ENCODE assay signal across 13 cellular contexts in genomic region chr7:1716263-1717094, GRCh38. TPM values are rescaled to one million over a fixed set of nuclear protein-coding genes. Genes with fewer than 3 reads are reported as not detected.
A peak's percentile ranks its signal among the peaks of the same experiment; 100 is the strongest.
DNase-seq lines count a peak whose midpoint lies in the region; ATAC-seq and TF ChIP-seq lines count a peak whose summit lies in the region.
"Had no signal": no experiment of that assay in that cellular context is flagged by ENCODE, and none has a peak within 500 bp of the region (broad histone marks: within the 10 kb centered on the region; RNA-seq: fewer than 3 reads in every experiment).

No MANE protein-coding gene starts in this region.

- H3K27me3 ChIP-seq in right atrium auricular region = no peaks in the 10 kb centered on the region

- H3K36me3 Mint-ChIP-seq in stimulated activated memory B cell treated with anti-CD40 and anti-IgM and Interleukin-4, amounts not matched to agents 10 μg/mL and 1 μg/mL and 100 μg/mL, for 72 hours = peaks cover 4% of the 10 kb centered on the region
- H3K36me3 Mint-ChIP-seq: activated naive CD4-positive, alpha-beta T cell treated with anti-CD3 and anti-CD28 coated beads, Interleukin-2, amount 10 ng/mL, durations not matched to agents 7 days and 5 days had no signal

- H3K27ac Mint-ChIP-seq in stimulated activated memory B cell treated with anti-CD40 and anti-IgM and Interleukin-4, amounts not matched to agents 10 μg/mL and 1 μg/mL and 100 μg/mL, for 72 hours = no peak overlapping the region
- H3K27ac Mint-ChIP-seq: activated naive CD4-positive, alpha-beta T cell treated with anti-CD3 and anti-CD28 coated beads, Interleukin-2, amount 10 ng/mL, durations not matched to agents 7 days and 5 days had no signal

- peaks cover 6% of the 10 kb centered on the region for H3K4me1 Mint-ChIP-seq in stimulated activated memory B cell treated with anti-CD40 and anti-IgM and Interleukin-4, amounts not matched to agents 10 μg/mL and 1 μg/mL and 100 μg/mL, for 72 hours
- H3K4me1 Mint-ChIP-seq: activated naive CD4-positive, alpha-beta T cell treated with anti-CD3 and anti-CD28 coated beads, Interleukin-2, amount 10 ng/mL, durations not matched to agents 7 days and 5 days had no signal

- peaks cover 3% of the 10 kb centered on the region for H3K9me3 Mint-ChIP-seq in stimulated activated memory B cell treated with anti-CD40 and anti-IgM and Interleukin-4, amounts not matched to agents 10 μg/mL and 1 μg/mL and 100 μg/mL, for 72 hours
- H3K9me3 Mint-ChIP-seq: activated naive CD4-positive, alpha-beta T cell treated with anti-CD3 and anti-CD28 coated beads, Interleukin-2, amount 10 ng/mL, durations not matched to agents 7 days and 5 days had no signal

- peaks cover 0 to 60% of the 10 kb centered on the region in 2 donors for H3K4me1 ChIP-seq in right atrium auricular region

- H3K27me3 Mint-ChIP-seq in stimulated activated memory B cell treated with anti-CD40 and anti-IgM and Interleukin-4, amounts not matched to agents 10 μg/mL and 1 μg/mL and 100 μg/mL, for 72 hours = peaks cover 48% of the 10 kb centered on the region

- no peaks in the 10 kb centered on the region for H3K9me3 ChIP-seq in right atrium auricular region

- H3K36me3 ChIP-seq in right atrium auricular region = no peaks in the 10 kb centered on the region

- intact Hi-C loops in left cardiac atrium (cut with DNase I) = no loop called here

- DNase-seq in left cardiac atrium (peak; percentile 20), right atrium auricular region (ENCODE audit: low spot score) (no peak), choroid plexus epithelial cell (ENCODE audit: low read depth) (peak; percentile 30), retina (peak; percentile 66), GM10266 (ENCODE audit: extremely low spot score) (no peak)
- DNase-seq: activated CD4-positive, CD25-positive, alpha-beta regulatory T cell treated with anti-CD3 and anti-CD28 coated beads, Interleukin-2, amount 50 U/mL, for 72 hours; activated naive CD4-positive, alpha-beta T cell treated with anti-CD3 and anti-CD28 coated beads, Interleukin-2, amount 10 ng/mL, durations not matched to agents 7 days and 5 days; AML-193; NCI-H1436 had no signal

- H3K27ac ChIP-seq in right atrium auricular region = no peak overlapping the region
- H3K27ac ChIP-seq: skin epidermis had no signal

- TF ChIP-seq CTCF in right atrium auricular region (IDR thresholded peaks at IDR 0.05) (no peak), choroid plexus epithelial cell (conservative IDR thresholded peaks at IDR 0.05; ENCODE audit: low read depth, low read length) (no peak), GM10266 (IDR thresholded peaks at IDR 0.05; ENCODE audit: control insufficient read depth, insufficient read depth, low read depth, missing control alignments) (no peak)

- H3K4me3 Mint-ChIP-seq in stimulated activated memory B cell treated with anti-CD40 and anti-IgM and Interleukin-4, amounts not matched to agents 10 μg/mL and 1 μg/mL and 100 μg/mL, for 72 hours = no peak overlapping the region
- H3K4me3 Mint-ChIP-seq: activated naive CD4-positive, alpha-beta T cell treated with anti-CD3 and anti-CD28 coated beads, Interleukin-2, amount 10 ng/mL, durations not matched to agents 7 days and 5 days had no signal

- peak in 1 of 2 donors; percentile 10 for ATAC-seq in left cardiac atrium
- no peak for ATAC-seq in GM21390 (IDR thresholded peaks at IDR 0.05; ENCODE audit: unreplicated experiment)
- ATAC-seq in stimulated activated memory B cell treated with anti-CD40 and anti-IgM and Interleukin-4, amounts not matched to agents 10 μg/mL and 1 μg/mL and 100 μg/mL, for 72 hours = no peak

- H3K4me3 ChIP-seq in right atrium auricular region (no peak overlapping the region), choroid plexus epithelial cell (ENCODE audit: low read depth, low read length) (no peak overlapping the region)
- H3K4me3 ChIP-seq: skin epidermis had no signal

TF ChIP-seq in PFSK-1, 5 proteins besides CTCF, POLR2A, EP300 and RAD21:
- no peak for TF ChIP-seq SIN3A (IDR thresholded peaks at IDR 0.05; ENCODE audit: borderline replicate concordance, insufficient read depth, low read length)
- TF ChIP-seq FOXP2 (optimal IDR thresholded peaks at IDR 0.05; ENCODE audit: borderline replicate concordance, extremely low read depth, extremely low read length, insufficient read depth) = peak; percentile 90

RNA-seq across cellular contexts. Expression of gene ELFN1, which starts 46.4 kb away (rescaled TPM):
- total RNA-seq in left cardiac atrium (1 to 10 TPM; 6.0 to 9.5 TPM), right atrium auricular region (10 to 100 TPM in 1 of 2 donors, 1 to 10 TPM in 1; 6.5 to 15.3 TPM)
- polyA plus RNA-seq in PFSK-1 (2012; ENCODE audit: insufficient read length, low read depth) = 6.9 TPM

Comparison
In these comparisons a context has a peak if more than half of its experiments do, and no peak if none do; other contexts are left out.
1. DNase-seq: peak in left cardiac atrium (single experiment), choroid plexus epithelial cell (single experiment) and retina (single experiment); none in right atrium auricular region (single experiment) and GM10266 (single experiment).